In the genomic region with DNA sequence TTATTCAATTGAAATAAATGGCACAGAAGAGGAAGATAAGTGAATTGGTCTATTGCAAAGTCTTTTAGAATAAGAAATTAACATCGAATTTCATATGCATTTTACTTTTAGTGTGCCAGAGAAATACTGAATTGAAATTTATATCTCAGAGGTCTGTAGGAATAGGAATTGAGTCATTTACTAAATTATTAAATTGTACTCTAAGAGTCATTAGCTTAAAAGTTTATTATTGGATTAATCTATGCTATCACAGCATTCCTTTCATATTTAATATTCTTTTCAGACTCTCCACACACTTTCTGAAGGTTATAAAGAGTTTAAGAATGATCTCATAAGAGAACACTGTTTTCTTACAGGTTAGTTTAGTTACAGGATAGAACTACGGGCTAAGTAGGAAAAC, we compare ENCODE assay signal across 27 cellular contexts.
DNase-seq lines count a peak whose midpoint lies in the region; ATAC-seq and TF ChIP-seq lines count a peak whose summit lies in the region.
"Had no signal": no experiment of that assay in that cellular context is flagged by ENCODE, and none has a peak within 500 bp of the region (broad histone marks: within the 10 kb centered on the region; RNA-seq: fewer than 3 reads in every experiment).

No MANE protein-coding gene starts in this region.

- no peak overlapping the region for H2AFZ ChIP-seq in SK-N-SH (ENCODE audit: low read depth)

- no peak for ATAC-seq in SK-N-SH treated with all-trans-retinoic acid at 6 μM for 48 hours
- ATAC-seq: A549; CD8-positive, alpha-beta T cell had no signal

- H3K9me2 ChIP-seq in SK-N-SH, result no peaks in the 10 kb centered on the region

- H3K9me3 ChIP-seq in SK-N-SH, result no peaks in the 10 kb centered on the region
- H3K9me3 ChIP-seq: A549; BE2C; BLaER1; BLaER1 treated with 17β-estradiol and CSF1 and Interleukin-3, amounts not matched to agents 10 nM and 100 nM; Caco-2 had no signal

- no peaks in the 10 kb centered on the region for H3K27me3 ChIP-seq in SK-N-SH (ENCODE audit: insufficient read depth)
- H3K27me3 ChIP-seq: BE2C; BLaER1; BLaER1 treated with 17β-estradiol and CSF1 and Interleukin-3, amounts not matched to agents 10 nM and 100 nM had no signal

- H3K36me3 ChIP-seq in SK-N-SH (replicated peaks in 1 of 2; ENCODE audit: control insufficient read depth in 1 of 2, insufficient read depth in 2 of 2, low read length in 1 of 2), result no peaks in the 10 kb centered on the region
- H3K36me3 ChIP-seq: BE2C; BLaER1; BLaER1 treated with 17β-estradiol and CSF1 and Interleukin-3, amounts not matched to agents 10 nM and 100 nM had no signal

- H3K27ac ChIP-seq in SK-N-SH (ENCODE audit: low read depth in 2 of 2, low read length in 1 of 2), result no peak overlapping the region
- H3K27ac ChIP-seq: 22Rv1; A549; BLaER1; BLaER1 treated with 17β-estradiol and CSF1 and Interleukin-3, amounts not matched to agents 10 nM and 100 nM; C4-2B had no signal

- no peak for TF ChIP-seq CTCF in SK-N-SH (IDR thresholded peaks at IDR 0.05)

- POLR2A ChIA-PET in SK-N-SH (lab: Yijun Ruan, JAX), result no interaction called here

- 5% methylated on average over 2 of the region's 2 CpGs for WGBS in SK-N-SH (ENCODE audit: low lambda C conversion rate)

- no peak overlapping the region for H3K4me2 ChIP-seq in SK-N-SH
- H3K4me2 ChIP-seq: A549; BLaER1; BLaER1 treated with 17β-estradiol and CSF1 and Interleukin-3, amounts not matched to agents 10 nM and 100 nM had no signal

- no peak for DNase-seq in SK-N-SH
- DNase-seq: 8988T; ACHN; AML-193; BE2C; C1 segment of cervical spinal cord; Caco-2; Calu3; CD4-positive, alpha-beta memory T cell; CD4-positive, alpha-beta T cell; CD4-positive, CD25-positive, alpha-beta regulatory T cell; CD8-positive, alpha-beta memory T cell; CD8-positive, alpha-beta T cell; COR-L47; DMS 273 treated with DMSO at 0.1 percent for 48 hours; DMS153; DMS53; DMS79; DMS79 treated with DMSO at 0.1 percent for 48 hours; DND-41; EL had no signal

- no peak for TF ChIP-seq EP300 in SK-N-SH (IDR thresholded peaks at IDR 0.05; ENCODE audit: borderline replicate concordance in 1 of 2, low read depth in 1 of 2, low read length in 1 of 2)

- CTCF ChIA-PET in SK-N-SH (lab: Yijun Ruan, JAX), result interaction anchor here (0.7 kb wide), 1 partner anchor 746 kb away, joined by 3 read pairs; no protein-coding TSS in a partner anchor

- H3K4me3 ChIP-seq in SK-N-SH (ENCODE audit: low read depth in 2 of 2, low read length in 1 of 2), result no peak overlapping the region
- H3K4me3 ChIP-seq: A549; BLaER1; BLaER1 treated with 17β-estradiol and CSF1 and Interleukin-3, amounts not matched to agents 10 nM and 100 nM had no signal

- no peak for TF ChIP-seq RAD21 in SK-N-SH (IDR thresholded peaks at IDR 0.05; ENCODE audit: low read length)

- H3K9ac ChIP-seq in SK-N-SH, result no peak overlapping the region
- H3K9ac ChIP-seq: BLaER1; BLaER1 treated with 17β-estradiol and CSF1 and Interleukin-3, amounts not matched to agents 10 nM and 100 nM had no signal

- no peaks in the 10 kb centered on the region for H3F3A ChIP-seq in SK-N-SH (replicated peaks; ENCODE audit: insufficient read depth)

- no peaks in the 10 kb centered on the region for H3K4me1 ChIP-seq in SK-N-SH (ENCODE audit: control insufficient read depth in 1 of 2, insufficient read depth in 2 of 2, low read depth in 1 of 2, low read length in 1 of 2)
- H3K4me1 ChIP-seq: A549; BE2C; BLaER1; BLaER1 treated with 17β-estradiol and CSF1 and Interleukin-3, amounts not matched to agents 10 nM and 100 nM; Caco-2 had no signal

- no peaks in the 10 kb centered on the region for H3K79me2 ChIP-seq in SK-N-SH (ENCODE audit: insufficient read depth)

- no peaks in the 10 kb centered on the region for H4K20me1 ChIP-seq in SK-N-SH (ENCODE audit: insufficient read depth)
- H4K20me1 ChIP-seq: BLaER1; BLaER1 treated with 17β-estradiol and CSF1 and Interleukin-3, amounts not matched to agents 10 nM and 100 nM had no signal

TF ChIP-seq in SK-N-SH treated with all-trans-retinoic acid at 6 μM for 48 hours, 23 proteins besides CTCF, POLR2A, EP300 and RAD21:
- no peak for TF ChIP-seq OSR1 (CRISPR knock-in tag; IDR thresholded peaks at IDR 0.05)
- TF ChIP-seq ZFP30 (CRISPR knock-in tag; IDR thresholded peaks at IDR 0.05), result no peak
- TF ChIP-seq PPARA (CRISPR knock-in tag; IDR thresholded peaks at IDR 0.05; ENCODE audit: borderline replicate concordance), result no peak
- peak; percentile 63; the same call in 1 of the 2 replicates for TF ChIP-seq CREB5 (CRISPR knock-in tag; IDR thresholded peaks at IDR 0.05; ENCODE audit: low read depth)
- TF ChIP-seq CSDC2 (CRISPR knock-in tag; IDR thresholded peaks at IDR 0.05), result no peak
- no peak for TF ChIP-seq ZFP3 (CRISPR knock-in tag; IDR thresholded peaks at IDR 0.05)
- TF ChIP-seq ARNTL (CRISPR knock-in tag; IDR thresholded peaks at IDR 0.05; ENCODE audit: borderline replicate concordance, low read depth), result no peak
- TF ChIP-seq ZC3H10 (CRISPR knock-in tag; IDR thresholded peaks at IDR 0.05), result no peak
- no peak for TF ChIP-seq ESRRG (CRISPR knock-in tag; IDR thresholded peaks at IDR 0.05)
- peak; percentile 94 for TF ChIP-seq ISL1 (CRISPR knock-in tag; IDR thresholded peaks at IDR 0.05)
- TF ChIP-seq TOX (CRISPR knock-in tag; IDR thresholded peaks at IDR 0.05; ENCODE audit: borderline replicate concordance), result no peak
- TF ChIP-seq RARB (CRISPR knock-in tag; IDR thresholded peaks at IDR 0.05), result no peak
TF ChIP-seq in SK-N-SH treated with all-trans-retinoic acid at 6 μM for 48 hours: peak in this region for 2.

TF ChIP-seq in SK-N-SH, 30 proteins besides CTCF, POLR2A, EP300 and RAD21:
- TF ChIP-seq EZH2phosphoT487 (IDR thresholded peaks at IDR 0.05; ENCODE audit: borderline replicate concordance, low read depth) (no peak), RFX5 (IDR thresholded peaks at IDR 0.05; ENCODE audit: low read length) (no peak), ELF1 (IDR thresholded peaks at IDR 0.05) (no peak), SMC3 (IDR thresholded peaks at IDR 0.05; ENCODE audit: low read depth, low read length) (no peak), NRF1 (IDR thresholded peaks at IDR 0.05; ENCODE audit: low read depth, low read length) (no peak), NFIC (IDR thresholded peaks at IDR 0.05; ENCODE audit: borderline replicate concordance) (no peak), GATA2 (CRISPR knock-in tag; IDR thresholded peaks at IDR 0.05) (no peak), TEAD4 (IDR thresholded peaks at IDR 0.05; ENCODE audit: borderline replicate concordance, insufficient read depth) (no peak), CHD2 (IDR thresholded peaks at IDR 0.05; ENCODE audit: low read length, partially characterized antibody) (no peak), SIN3A (IDR thresholded peaks at IDR 0.05; ENCODE audit: borderline replicate concordance, low read depth, low read length) (no peak), MXI1 (IDR thresholded peaks at IDR 0.05; ENCODE audit: low read depth, low read length) (no peak), FOSL2 (IDR thresholded peaks at IDR 0.05; ENCODE audit: borderline replicate concordance, low read depth) (no peak), FOXM1 (IDR thresholded peaks at IDR 0.05; ENCODE audit: low read depth) (no peak), PBX3 (IDR thresholded peaks at IDR 0.05) (no peak)
